ENCODE assay signal across 10 cellular contexts in the genomic region with DNA sequence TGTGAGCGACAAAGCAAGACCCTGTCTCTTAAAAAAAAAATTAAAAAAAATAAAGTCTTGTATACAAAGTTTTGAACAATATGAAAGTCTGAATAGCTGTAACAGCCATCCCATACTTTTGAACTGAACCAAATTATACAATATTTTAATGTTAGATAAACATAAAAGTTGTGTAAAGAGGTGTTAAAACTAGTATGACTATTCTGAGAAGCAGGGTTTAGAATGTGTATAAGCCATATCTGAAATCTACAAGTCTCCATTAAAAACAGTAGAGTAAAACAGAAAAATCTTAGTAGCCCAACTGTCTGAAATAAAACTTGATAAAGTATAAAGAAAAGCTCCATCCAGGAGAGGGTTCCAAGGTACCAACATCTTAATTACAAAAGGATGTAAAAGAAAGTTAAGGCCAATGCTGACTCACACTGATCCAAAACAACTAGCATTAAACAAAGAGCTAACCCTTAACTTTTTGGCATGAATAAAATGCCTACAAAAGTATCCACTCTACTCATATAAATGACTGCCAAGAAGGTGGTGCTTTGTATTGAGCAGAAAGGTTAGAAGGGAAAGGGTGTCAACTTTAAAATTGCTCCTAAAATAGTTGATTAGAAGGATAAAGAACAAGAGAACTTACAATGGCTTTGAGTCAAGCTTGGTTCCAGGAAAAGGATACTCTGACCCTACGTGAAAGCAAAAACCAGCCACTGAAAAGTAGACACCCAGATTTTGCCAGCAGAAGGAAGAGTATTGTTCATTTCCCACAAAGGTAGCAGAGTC. TPM values are rescaled to one million over a fixed set of nuclear protein-coding genes. Genes with fewer than 3 reads are reported as not detected.
DNase-seq lines count a peak whose midpoint lies in the region; ATAC-seq and TF ChIP-seq lines count a peak whose summit lies in the region.
"Had no signal": no experiment of that assay in that cellular context is flagged by ENCODE, and none has a peak within 500 bp of the region (broad histone marks: within the 10 kb centered on the region; RNA-seq: fewer than 3 reads in every experiment).

No MANE protein-coding gene starts in this region.

- no peaks in the 10 kb centered on the region for H3K27me3 ChIP-seq in CD4-positive, CD25-positive, alpha-beta regulatory T cell (ENCODE audit: control insufficient read depth, insufficient read depth, low read length)
- no peaks in the 10 kb centered on the region for H3K27me3 ChIP-seq in OCI-LY1 (ENCODE audit: insufficient read depth, low read length)

- peak overlapping the region; percentile 63 to 90 (median 74) for H3K27ac Mint-ChIP-seq in CD4-positive, CD25-positive, alpha-beta regulatory T cell
- H3K27ac Mint-ChIP-seq in endothelial cell (ENCODE audit: unreplicated experiment) (peak overlapping the region; percentile 91), nephron (peak overlapping the region; percentile 17 to 34 (median 27))

- H3K9ac ChIP-seq in OCI-LY1 (ENCODE audit: low read length), result peak overlapping the region; percentile 17; the same call in 1 of the 2 replicates

- H3K9me2 ChIP-seq in OCI-LY1 (ENCODE audit: low read depth, low read length), result no peaks in the 10 kb centered on the region

- peak overlapping the region; percentile 69 for H3K4me3 ChIP-seq in CD4-positive, CD25-positive, alpha-beta regulatory T cell (ENCODE audit: low read depth, low read length)
- H3K4me3 ChIP-seq in OCI-LY1 (ENCODE audit: low read depth, low read length, poor library complexity, severe bottlenecking) (peak overlapping the region; percentile 10), lower leg skin (ENCODE audit: low read depth, poor library complexity, severe bottlenecking) (no peak overlapping the region)

- peak overlapping the region; percentile 81 to 88 (median 82) for H3K4me3 Mint-ChIP-seq in CD4-positive, CD25-positive, alpha-beta regulatory T cell
- peak overlapping the region; percentile 56 for H3K4me3 Mint-ChIP-seq in endothelial cell (ENCODE audit: unreplicated experiment)
- H3K4me3 Mint-ChIP-seq in nephron, result no peak overlapping the region

- no peaks in the 10 kb centered on the region for H3F3A ChIP-seq in OCI-LY1 (ENCODE audit: insufficient read depth, low read length)

- peaks cover 99% of the 10 kb centered on the region for H3K79me2 ChIP-seq in OCI-LY1 (ENCODE audit: insufficient read depth, low read length)

- peaks cover 11% of the 10 kb centered on the region for H3K36me3 Mint-ChIP-seq in CD4-positive, CD25-positive, alpha-beta regulatory T cell
- H3K36me3 Mint-ChIP-seq in endothelial cell (ENCODE audit: low read depth, unreplicated experiment) (no peaks in the 10 kb centered on the region), nephron (ENCODE audit: low read depth) (peaks cover 4% of the 10 kb centered on the region)

- H2AFZ ChIP-seq in OCI-LY1 (ENCODE audit: low read length), result no peak overlapping the region

- no peaks in the 10 kb centered on the region for H3K27me3 Mint-ChIP-seq in CD4-positive, CD25-positive, alpha-beta regulatory T cell
- H3K27me3 Mint-ChIP-seq in endothelial cell (ENCODE audit: unreplicated experiment), result no peaks in the 10 kb centered on the region
- no peaks in the 10 kb centered on the region for H3K27me3 Mint-ChIP-seq in nephron (ENCODE audit: low read depth)

- DNase-seq in CD4-positive, CD25-positive, alpha-beta regulatory T cell, result no peak
- DNase-seq in endothelial cell (ENCODE audit: low spot score) (no peak), lower leg skin (ENCODE audit: low spot score in 2 of 2) (no peak), HK-2 (ENCODE audit: unreplicated experiment) (no peak)
- DNase-seq: MM.1S, posterior cingulate gyrus had no signal

- TF ChIP-seq POLR2A in lower leg skin (IDR thresholded peaks at IDR 0.05), result no peak

- peak overlapping the region; percentile 42; the same call in 1 of the 2 replicates for H3K4me2 ChIP-seq in OCI-LY1 (ENCODE audit: low read length)

- H3K27ac ChIP-seq in CD4-positive, CD25-positive, alpha-beta regulatory T cell (ENCODE audit: insufficient read depth, low read length, poor library complexity, severe bottlenecking), result peak overlapping the region; percentile 68
- peak overlapping the region; percentile 23 for H3K27ac ChIP-seq in OCI-LY1 (ENCODE audit: low read depth, low read length, poor library complexity, severe bottlenecking)

- peaks cover 0 to 4% (median 2%) of the 10 kb centered on the region in 7 donors for H3K9me3 Mint-ChIP-seq in CD4-positive, CD25-positive, alpha-beta regulatory T cell
- H3K9me3 Mint-ChIP-seq in endothelial cell (ENCODE audit: unreplicated experiment) (no peaks in the 10 kb centered on the region), nephron (no peaks in the 10 kb centered on the region)

- H3K4me1 ChIP-seq in CD4-positive, CD25-positive, alpha-beta regulatory T cell (ENCODE audit: control insufficient read depth, insufficient read depth, low read length, poor library complexity, severe bottlenecking), result peaks cover 70% of the 10 kb centered on the region
- H3K4me1 ChIP-seq in OCI-LY1 (ENCODE audit: insufficient read depth, low read length, severe bottlenecking), result peaks cover 29% of the 10 kb centered on the region

- peak; percentile 38 to 42 for ATAC-seq in CD4-positive, CD25-positive, alpha-beta regulatory T cell (ENCODE audit: low read depth in 2 of 2)
- ATAC-seq in HG03045 (IDR thresholded peaks at IDR 0.05; ENCODE audit: unreplicated experiment) (no peak), HG02623 (IDR thresholded peaks at IDR 0.05; ENCODE audit: unreplicated experiment) (no peak)

- intact Hi-C loops in lower leg skin (cut with DNase I; ENCODE audit: low total_unique reads), result no loop called here

- WGBS in lower leg skin, 2 donors, result 52 to 60% methylated on average over 2 of the region's 2 CpGs

- H3K9me3 ChIP-seq in CD4-positive, CD25-positive, alpha-beta regulatory T cell (ENCODE audit: control insufficient read depth in 2 of 2, low read length in 2 of 2), result no peaks in the 10 kb centered on the region
- H3K9me3 ChIP-seq in OCI-LY1 (ENCODE audit: low read length), result peaks cover 4% of the 10 kb centered on the region; the same call in 1 of the 2 replicates

- H3K4me1 Mint-ChIP-seq in CD4-positive, CD25-positive, alpha-beta regulatory T cell, result peaks cover 53 to 92% (median 72%) of the 10 kb centered on the region in 4 donors
- peaks cover 11% of the 10 kb centered on the region for H3K4me1 Mint-ChIP-seq in endothelial cell (ENCODE audit: unreplicated experiment)
- H3K4me1 Mint-ChIP-seq in nephron, result peaks cover 16% of the 10 kb centered on the region

- H3K36me3 ChIP-seq in CD4-positive, CD25-positive, alpha-beta regulatory T cell (ENCODE audit: control insufficient read depth, insufficient read depth, low read length), result peaks cover 5% of the 10 kb centered on the region
- peaks cover 8% of the 10 kb centered on the region for H3K36me3 ChIP-seq in OCI-LY1 (ENCODE audit: insufficient read depth, low read length)

- H4K20me1 ChIP-seq in OCI-LY1 (ENCODE audit: insufficient read depth, low read length), result 0 out of 2 replicates have a peak, but pooled peaks cover 2% of the 10 kb centered on the region

- no peak for TF ChIP-seq CTCF in OCI-LY1 (IDR thresholded peaks at IDR 0.05; ENCODE audit: low read length)
- TF ChIP-seq CTCF in endothelial cell (IDR thresholded peaks at IDR 0.05; ENCODE audit: unreplicated experiment), result no peak
- no peak for TF ChIP-seq CTCF in nephron (IDR thresholded peaks at IDR 0.05; ENCODE audit: unreplicated experiment in 3 of 3)
- no peak for TF ChIP-seq CTCF in lower leg skin (IDR thresholded peaks at IDR 0.05)

RNA-seq across cellular contexts. Expression of gene CNOT6L, which starts 18.5 kb away (rescaled TPM):
- total RNA-seq in CD4-positive, CD25-positive, alpha-beta regulatory T cell, result 237 TPM
- 10 to 100 TPM; 44.1 to 55.5 (median 51.2) TPM for polyA plus RNA-seq in CD4-positive, CD25-positive, alpha-beta regulatory T cell
- total RNA-seq in endothelial cell (ENCODE audit: unreplicated experiment), result 35.3 TPM
- total RNA-seq in lower leg skin, result 10 to 100 TPM; 27.7 to 35.5 (median 33.0) TPM

Comparison
In these comparisons a context has a peak if more than half of its experiments do, and no peak if none do; other contexts are left out.
1. ATAC-seq: peak in CD4-positive, CD25-positive, alpha-beta regulatory T cell (2 of 2); none in HG03045 (single experiment) and HG02623 (single experiment).
2. H3K27ac Mint-ChIP-seq: peak in every context shown above with its lines; median percentile 91 in endothelial cell; 74 in CD4-positive, CD25-positive, alpha-beta regulatory T cell; 27 in nephron.
3. H3K4me3 Mint-ChIP-seq: peak in CD4-positive, CD25-positive, alpha-beta regulatory T cell (4 of 4) and endothelial cell (single experiment); none in nephron (0 of 3).